15 cellular contexts compared by ENCODE assay signal in genomic region chr2:203835420-203835819, GRCh38. TPM values are rescaled to one million over a fixed set of nuclear protein-coding genes. Genes with fewer than 3 reads are reported as not detected.
DNase-seq lines count a peak whose midpoint lies in the region; ATAC-seq and TF ChIP-seq lines count a peak whose summit lies in the region.
"Had no signal": no experiment of that assay in that cellular context is flagged by ENCODE, and none has a peak within 500 bp of the region (broad histone marks: within the 10 kb centered on the region; RNA-seq: fewer than 3 reads in every experiment).

No MANE protein-coding gene starts in this region.

- no peak for TF ChIP-seq CTCF in GM23338 (conservative IDR thresholded peaks at IDR 0.05; ENCODE audit: low read depth in 2 of 2)

- H3K4me3 ChIP-seq in GM23338 (no peak overlapping the region), neuronal stem cell (ENCODE audit: low read length in 2 of 2) (no peak overlapping the region)

- H3K9me3 ChIP-seq in neuronal stem cell (replicated peaks in 1 of 2; ENCODE audit: control insufficient read depth in 2 of 2, insufficient read depth in 1 of 2, low read depth in 1 of 2, low read length in 2 of 2) = no peaks in the 10 kb centered on the region
- H3K9me3 ChIP-seq: BE2C, Caco-2 had no signal

- no peak overlapping the region for H3K27ac ChIP-seq in GM23338 (ENCODE audit: low read depth)
- no peak overlapping the region for H3K27ac ChIP-seq in neuronal stem cell (replicated peaks; ENCODE audit: low read length)

- no peak for ATAC-seq in activated T-cell treated with anti-CD3 and anti-CD28 coated beads, Interleukin-2, amount 50 U/mL, for 72 hours (replicated peaks in 1 of 2)
- ATAC-seq in GM23338 = no peak
- ATAC-seq in activated T-helper 17 cell treated with anti-CD3 and anti-CD28 coated beads, Interleukin-2, amount 50 U/mL, for 72 hours (replicated peaks) = no peak

- CTCF ChIA-PET in HEK293T (lab: Yijun Ruan, JAX) = interaction anchor here (0.7 kb wide), 1 partner anchor 599 kb away, joined by 3 read pairs; no protein-coding TSS in a partner anchor

- no peak overlapping the region for H3K9ac ChIP-seq in neuronal stem cell (ENCODE audit: low read depth, low read length, poor library complexity)

- peak overlapping the region; percentile 86; the same call in 1 of the 2 replicates for H2AFZ ChIP-seq in GM23338
- peak overlapping the region; percentile 46 for H2AFZ ChIP-seq in neuronal stem cell (ENCODE audit: low read length)

- no peak overlapping the region for H2BK120ac ChIP-seq in neuronal stem cell (ENCODE audit: low read depth, low read length)

- no peaks in the 10 kb centered on the region for H4K20me1 ChIP-seq in GM23338 (replicated peaks; ENCODE audit: insufficient read depth)

- peaks cover 0 to 2% of the 10 kb centered on the region in 2 donors for H3K36me3 Mint-ChIP-seq in activated T-cell treated with anti-CD3 and anti-CD28 coated beads, Interleukin-2, amount 50 U/mL, for 72 hours (ENCODE audit: insufficient read depth in 2 of 2)
- no peaks in the 10 kb centered on the region for H3K36me3 Mint-ChIP-seq in GM23338 (ENCODE audit: low read depth)
- peaks cover 10% of the 10 kb centered on the region for H3K36me3 Mint-ChIP-seq in activated T-helper 17 cell treated with anti-CD3 and anti-CD28 coated beads, Interleukin-2, amount 50 U/mL, for 72 hours (ENCODE audit: low read depth)

- H3K79me2 ChIP-seq in GM23338 (replicated peaks; ENCODE audit: insufficient read depth) = no peaks in the 10 kb centered on the region

- H3F3A ChIP-seq in GM23338 (replicated peaks; ENCODE audit: low read depth) = no peaks in the 10 kb centered on the region

- H3K14ac ChIP-seq in neuronal stem cell (ENCODE audit: low read length) = no peak overlapping the region

- no peak overlapping the region for H2BK12ac ChIP-seq in neuronal stem cell (ENCODE audit: low read length)

- no peak overlapping the region for H2AK5ac ChIP-seq in neuronal stem cell (ENCODE audit: low read depth, low read length)

- no peak overlapping the region for H4K91ac ChIP-seq in neuronal stem cell (ENCODE audit: low read depth, low read length, poor library complexity)

- no peak overlapping the region for H2BK15ac ChIP-seq in neuronal stem cell (ENCODE audit: low read length)

- peaks cover 20% of the 10 kb centered on the region for H3K4me1 Mint-ChIP-seq in activated T-cell treated with anti-CD3 and anti-CD28 coated beads, Interleukin-2, amount 50 U/mL, for 72 hours (ENCODE audit: low read depth)
- peaks cover 13% of the 10 kb centered on the region for H3K4me1 Mint-ChIP-seq in GM23338
- peaks cover 22% of the 10 kb centered on the region for H3K4me1 Mint-ChIP-seq in activated T-helper 17 cell treated with anti-CD3 and anti-CD28 coated beads, Interleukin-2, amount 50 U/mL, for 72 hours

- no peak overlapping the region for H3K4ac ChIP-seq in neuronal stem cell (ENCODE audit: low read length)

- no peak overlapping the region for H4K8ac ChIP-seq in neuronal stem cell (ENCODE audit: low read depth, low read length)

- POLR2A ChIA-PET in HEK293T (lab: Yijun Ruan, JAX) = no interaction called here

- H3K4me2 ChIP-seq in GM23338 = no peak overlapping the region
- H3K4me2 ChIP-seq in neuronal stem cell (ENCODE audit: insufficient read depth, low read length, poor library complexity, severe bottlenecking) = no peak overlapping the region

- no peaks in the 10 kb centered on the region for H3K9me3 Mint-ChIP-seq in activated T-cell treated with anti-CD3 and anti-CD28 coated beads, Interleukin-2, amount 50 U/mL, for 72 hours
- no peaks in the 10 kb centered on the region for H3K9me3 Mint-ChIP-seq in GM23338
- no peaks in the 10 kb centered on the region for H3K9me3 Mint-ChIP-seq in activated T-helper 17 cell treated with anti-CD3 and anti-CD28 coated beads, Interleukin-2, amount 50 U/mL, for 72 hours
- H3K9me3 Mint-ChIP-seq: CD4-positive, alpha-beta T cell; H9 had no signal

- H3K36me3 ChIP-seq in GM23338 (ENCODE audit: insufficient read depth) (no peaks in the 10 kb centered on the region), neuronal stem cell (replicated peaks in 1 of 2; ENCODE audit: control insufficient read depth in 2 of 2, insufficient read depth in 2 of 2, low read length in 2 of 2) (no peaks in the 10 kb centered on the region)
- H3K36me3 ChIP-seq: BE2C had no signal

- no peaks in the 10 kb centered on the region for H3K79me1 ChIP-seq in neuronal stem cell (ENCODE audit: low read depth, low read length)

- no peak overlapping the region for H3K4me3 Mint-ChIP-seq in activated T-cell treated with anti-CD3 and anti-CD28 coated beads, Interleukin-2, amount 50 U/mL, for 72 hours
- H3K4me3 Mint-ChIP-seq in GM23338 = no peak overlapping the region
- H3K4me3 Mint-ChIP-seq in activated T-helper 17 cell treated with anti-CD3 and anti-CD28 coated beads, Interleukin-2, amount 50 U/mL, for 72 hours = peak overlapping the region; percentile 55
- H3K4me3 Mint-ChIP-seq: CD4-positive, alpha-beta T cell; H9 had no signal

- no peak overlapping the region for H3K18ac ChIP-seq in neuronal stem cell (ENCODE audit: low read length)

- no peaks in the 10 kb centered on the region for H3K27me3 ChIP-seq in GM23338 (ENCODE audit: insufficient read depth)
- peaks cover 0 to 2% (median 0%) of the 10 kb centered on the region in 3 experiments for H3K27me3 ChIP-seq in neuronal stem cell (ENCODE audit: control insufficient read depth in 3 of 3, insufficient read depth in 3 of 3, low read depth in 1 of 3, low read length in 3 of 3)
- H3K27me3 ChIP-seq: BE2C had no signal

- no peak overlapping the region for H3K23ac ChIP-seq in neuronal stem cell (ENCODE audit: low read depth, low read length, poor library complexity)

- no peaks in the 10 kb centered on the region for H3K27me3 Mint-ChIP-seq in activated T-cell treated with anti-CD3 and anti-CD28 coated beads, Interleukin-2, amount 50 U/mL, for 72 hours (ENCODE audit: low read depth)
- H3K27me3 Mint-ChIP-seq in GM23338 (ENCODE audit: insufficient read depth, low read depth, poor library complexity) = no peaks in the 10 kb centered on the region
- H3K27me3 Mint-ChIP-seq in activated T-helper 17 cell treated with anti-CD3 and anti-CD28 coated beads, Interleukin-2, amount 50 U/mL, for 72 hours = peaks cover 3% of the 10 kb centered on the region
- H3K27me3 Mint-ChIP-seq: CD4-positive, alpha-beta T cell had no signal

- H3K27ac Mint-ChIP-seq in activated T-cell treated with anti-CD3 and anti-CD28 coated beads, Interleukin-2, amount 50 U/mL, for 72 hours = peak overlapping the region; percentile 6
- H3K27ac Mint-ChIP-seq in GM23338 = no peak overlapping the region
- H3K27ac Mint-ChIP-seq in activated T-helper 17 cell treated with anti-CD3 and anti-CD28 coated beads, Interleukin-2, amount 50 U/mL, for 72 hours = peak overlapping the region; percentile 84
- H3K27ac Mint-ChIP-seq: CD4-positive, alpha-beta T cell had no signal

- no peaks in the 10 kb centered on the region for H3K9me2 ChIP-seq in GM23338 (ENCODE audit: insufficient read depth)

- no peak for DNase-seq in activated T-cell treated with anti-CD3 and anti-CD28 coated beads, Interleukin-2, amount 50 U/mL, for 72 hours
- DNase-seq in activated T-cell treated with anti-CD3 and anti-CD28 coated beads, Interleukin-2, amount 50 U/mL, for 1 hour = no peak
- no peak for DNase-seq in GM23338 (ENCODE audit: low spot score)
- DNase-seq in neuronal stem cell (ENCODE audit: low spot score) = no peak
- DNase-seq in HEK293T (ENCODE audit: extremely low spot score) = no peak
- DNase-seq in EL = no peak
- DNase-seq: ACHN; BE2C; C1 segment of cervical spinal cord; Caco-2; CD4-positive, alpha-beta T cell; GDM1; H9 had no signal

- no CpG with 5 or more reads among the region's 6 CpGs for WGBS in neuronal stem cell (ENCODE audit: extremely low coverage in 2 of 2, insufficient read length in 2 of 2, insufficient replicate concordance in 1 of 2), 2 donors

- H3K4me1 ChIP-seq in GM23338 (ENCODE audit: insufficient read depth) (peaks cover 6% of the 10 kb centered on the region), neuronal stem cell (ENCODE audit: control insufficient read depth in 2 of 2, insufficient read depth in 1 of 2, low read depth in 1 of 2, low read length in 2 of 2) (no peaks in the 10 kb centered on the region)
- H3K4me1 ChIP-seq: BE2C, Caco-2 had no signal

- H2BK5ac ChIP-seq in neuronal stem cell (ENCODE audit: low read length) = no peak overlapping the region

TF ChIP-seq in GM23338, 12 proteins besides CTCF, POLR2A, EP300 and RAD21 (continues in another document):
- TF ChIP-seq CREB1 (CRISPR knock-in tag; IDR thresholded peaks at IDR 0.05; ENCODE audit: low read depth) = no peak
- TF ChIP-seq JUNB (IDR thresholded peaks at IDR 0.05; ENCODE audit: unreplicated experiment) = no peak
- TF ChIP-seq EZH2 (IDR thresholded peaks at IDR 0.05; ENCODE audit: low read depth, unreplicated experiment) = no peak

TF ChIP-seq in HEK293T, 16 proteins besides CTCF, POLR2A, EP300 and RAD21:
- TF ChIP-seq LEF1 (IDR thresholded peaks at IDR 0.05; ENCODE audit: borderline replicate concordance) = no peak
- TF ChIP-seq ARNT (IDR thresholded peaks at IDR 0.05) = no peak
- no peak for TF ChIP-seq FOXM1 (IDR thresholded peaks at IDR 0.05; ENCODE audit: borderline replicate concordance)
TF ChIP-seq in HEK293T: peak in this region for 0.

RNA-seq across cellular contexts. Expression of gene CTLA4, which starts 32.2 kb away (rescaled TPM):
- 100 to 1,000 TPM; 132 to 254 TPM for total RNA-seq in activated T-cell treated with anti-CD3 and anti-CD28 coated beads, Interleukin-2, amount 50 U/mL, for 72 hours
- total RNA-seq in GM23338 (2014; rRNA removed; shearing (Covaris generic)) = not detected in 2 replicates
- polyA plus RNA-seq in GM23338 (2016; fragmentation: Nextera tagmentation; extraction: Ambion mirVana) = not detected in 2 replicates
- 100 to 1,000 TPM; 282 to 334 TPM for total RNA-seq in activated T-helper 17 cell treated with anti-CD3 and anti-CD28 coated beads, Interleukin-2, amount 50 U/mL, for 72 hours
- polyA plus RNA-seq in neuronal stem cell (2013, experiment 1 of 2) = not detected
- not detected for polyA plus RNA-seq in neuronal stem cell (2013, experiment 2 of 2)
- total RNA-seq: H1, H9 had no signal
- polyA plus RNA-seq: H1 had no signal

Comparison
In these comparisons a context has a peak if more than half of its experiments do, and no peak if none do; other contexts are left out.
1. RNA of gene CTLA4, which starts 32.2 kb away (total RNA-seq): 282 to 334 TPM in activated T-helper 17 cell treated with anti-CD3 and anti-CD28 coated beads, Interleukin-2, amount 50 U/mL, for 72 hours and 132 to 254 TPM in activated T-cell treated with anti-CD3 and anti-CD28 coated beads, Interleukin-2, amount 50 U/mL, for 72 hours; not detected in GM23338; every median in the first group is over 100 times any median in the second.